In the genomic region with DNA sequence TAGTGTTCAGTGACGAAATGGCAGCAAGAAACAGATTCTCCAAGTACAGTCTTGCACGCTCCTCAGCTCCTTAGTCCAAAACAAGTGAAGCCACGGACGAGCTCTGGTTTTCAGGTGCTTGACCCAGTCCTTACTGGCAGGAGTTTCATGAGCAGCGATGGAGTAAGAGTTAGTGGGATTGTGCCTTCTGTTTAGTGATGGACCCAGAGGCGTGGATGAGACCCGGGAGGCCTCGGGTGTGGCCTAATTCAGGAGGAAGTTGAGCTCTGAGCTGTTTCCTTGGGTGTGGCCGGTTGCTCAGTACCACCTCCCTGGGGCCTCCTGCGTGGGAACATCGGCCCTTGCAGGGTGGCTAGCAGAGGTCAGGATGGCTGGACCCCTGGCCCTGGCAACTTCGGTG, we compare ENCODE assay signal across 8 cellular contexts. TPM values are rescaled to one million over a fixed set of nuclear protein-coding genes. Genes with fewer than 3 reads are reported as not detected.
DNase-seq lines count a peak whose midpoint lies in the region; ATAC-seq and TF ChIP-seq lines count a peak whose summit lies in the region.

No MANE protein-coding gene starts in this region.

- TF ChIP-seq CTCF in Calu3 (IDR thresholded peaks at IDR 0.05; ENCODE audit: unreplicated experiment) (no peak), MM.1S (IDR thresholded peaks at IDR 0.05; ENCODE audit: low read length) (no peak), BE2C (IDR thresholded peaks at IDR 0.05; ENCODE audit: low read depth, low read length) (no peak)

- no peaks in the 10 kb centered on the region for H3K79me2 ChIP-seq in MM.1S (ENCODE audit: low read length)

- H3K9me2 ChIP-seq in MM.1S (replicated peaks; ENCODE audit: insufficient read depth, low read length), result no peaks in the 10 kb centered on the region

- H3K27ac Mint-ChIP-seq in Calu3 (ENCODE audit: unreplicated experiment) (no peak overlapping the region), naive B cell (peak overlapping the region; percentile 65 to 92 (median 83))

- no TSS peak for BruUV-seq in Calu3 (replicated peaks; lab: Mats Ljungman, UMichigan)

- no peaks in the 10 kb centered on the region for H3K4me1 ChIP-seq in MM.1S (ENCODE audit: low read length)
- H3K4me1 ChIP-seq in BE2C, result no peaks in the 10 kb centered on the region

- intact Hi-C loops in Calu3 (cut with micrococcal nuclease; ENCODE audit: unreplicated experiment), result loop anchor here (5.0 kb wide), 1 partner anchor 635 kb away; no protein-coding TSS in a partner anchor

- H3K4me2 ChIP-seq in MM.1S (ENCODE audit: low read depth, low read length), result peak overlapping the region; percentile 69

- no peaks in the 10 kb centered on the region for H3K27me3 ChIP-seq in MM.1S (replicated peaks; ENCODE audit: insufficient read depth, low read length)
- no peaks in the 10 kb centered on the region for H3K27me3 ChIP-seq in BE2C

- H3K36me3 ChIP-seq in MM.1S (replicated peaks; ENCODE audit: insufficient read depth, low read length) (no peaks in the 10 kb centered on the region), BE2C (no peaks in the 10 kb centered on the region)

- no peaks in the 10 kb centered on the region for H3F3A ChIP-seq in MM.1S (ENCODE audit: insufficient read depth, low read length)

- H2AFZ ChIP-seq in MM.1S (ENCODE audit: low read length), result peak overlapping the region; percentile 73

- H3K9me3 ChIP-seq in MM.1S (replicated peaks; ENCODE audit: insufficient read depth, low read length) (no peaks in the 10 kb centered on the region), BE2C (no peaks in the 10 kb centered on the region)

- no peak overlapping the region for H3K27ac ChIP-seq in MM.1S (ENCODE audit: low read length)

- peak overlapping the region; percentile 10; the same call in 1 of the 2 replicates for H3K9ac ChIP-seq in MM.1S (ENCODE audit: low read length)

- H3K27me3 Mint-ChIP-seq in Calu3 (ENCODE audit: unreplicated experiment), result peaks cover 2% of the 10 kb centered on the region
- H3K27me3 Mint-ChIP-seq in naive B cell, result no peaks in the 10 kb centered on the region

- DNase-seq in Calu3 (peak; percentile 24), MM.1S (peak; percentile 6), naive B cell (peak; percentile 4), BE2C (no peak), kidney tubule cell (ENCODE audit: low spot score) (no peak), DMS153 (lab: John Stamatoyannopoulos, UW) (no peak)
- DNase-seq in activated effector memory CD4-positive, alpha-beta T cell treated with anti-CD3 and anti-CD28 coated beads, Interleukin-2, amount 50 U/mL, for 16 hours, result peak; percentile 71

- no peaks in the 10 kb centered on the region for H3K9me3 Mint-ChIP-seq in Calu3 (ENCODE audit: low read depth, unreplicated experiment)
- H3K9me3 Mint-ChIP-seq in naive B cell, result peaks cover 0 to 2% (median 0%) of the 10 kb centered on the region in 7 donors

- peaks cover 6% of the 10 kb centered on the region for H3K36me3 Mint-ChIP-seq in Calu3 (ENCODE audit: insufficient read depth, unreplicated experiment)
- H3K36me3 Mint-ChIP-seq in naive B cell, result no peaks in the 10 kb centered on the region

- ATAC-seq in GM21737 (IDR thresholded peaks at IDR 0.05; ENCODE audit: unreplicated experiment), result peak; percentile 63
- ATAC-seq in naive B cell (ENCODE audit: low read depth in 2 of 2), result peak; percentile 73 to 76

- H3K4me1 Mint-ChIP-seq in Calu3 (ENCODE audit: low read depth, unreplicated experiment) (peaks cover 11% of the 10 kb centered on the region), naive B cell (peaks cover 10 to 20% (median 17%) of the 10 kb centered on the region in 3 donors)

- H3K4me3 Mint-ChIP-seq in Calu3 (ENCODE audit: low read depth, unreplicated experiment), result peak overlapping the region; percentile 68
- peak overlapping the region; percentile 79 to 92 (median 86) for H3K4me3 Mint-ChIP-seq in naive B cell

- H4K20me1 ChIP-seq in MM.1S (ENCODE audit: insufficient read depth, low read length), result no peaks in the 10 kb centered on the region

- H3K4me3 ChIP-seq in MM.1S (ENCODE audit: low read length), result peak overlapping the region; percentile 47
- H3K4me3 ChIP-seq in BE2C (ENCODE audit: low read depth, low read length), result no peak overlapping the region

- CTCF ChIA-PET in Calu3 (lab: Charles Lee), result interaction anchor here (0.6 to 1.2 kb wide), 4 partner anchors 66 to 906 kb away, joined by 3 to 8 read pairs (median 5); a partner anchor contains a TSS

RNA-seq across cellular contexts. Expression of a gene that starts 52.0 kb away (rescaled TPM):
- total RNA-seq in Calu3 (2022), result 0.87 and 2.9 TPM in 2 replicates
- under 1 TPM in 5 of 6 donors, not detected in 1; 0.31 to 0.83 (median 0.50) TPM for polyA plus RNA-seq in naive B cell (ENCODE audit: low read depth in 6 of 6)
- 16.6 TPM for polyA plus RNA-seq in BE2C (2012; ENCODE audit: insufficient read depth, insufficient read length, low read depth)

Comparison
In these comparisons a context has a peak if more than half of its experiments do, and no peak if none do; other contexts are left out.
1. DNase-seq: peak in Calu3 (single experiment), MM.1S (single experiment), activated effector memory CD4-positive, alpha-beta T cell treated with anti-CD3 and anti-CD28 coated beads, Interleukin-2, amount 50 U/mL, for 16 hours (single experiment) and naive B cell (single experiment); none in BE2C (single experiment), kidney tubule cell (single experiment) and DMS153 (single experiment).